7 cellular contexts compared by ENCODE assay signal in genomic region chr11:98061858-98062257, GRCh38.
"Had no signal": no experiment of that assay in that cellular context is flagged by ENCODE, and none has a peak within 500 bp of the region (broad histone marks: within the 10 kb centered on the region; RNA-seq: fewer than 3 reads in every experiment).

No MANE protein-coding gene starts in this region.

- H3K4me2 ChIP-seq: GM23338 had no signal

- DNase-seq: H9, HCEC 1CT, KBM-7 had no signal

- H3K4me3 ChIP-seq: GM23338 had no signal

- H2AFZ ChIP-seq: GM23338 had no signal

- ATAC-seq: GM23338 had no signal

- FAIRE-seq: H1, H54, HTR-8/SVneo had no signal
